11 cellular contexts compared by ENCODE assay signal in genomic region chr15:48647963-48648362, GRCh38. TPM values are rescaled to one million over a fixed set of nuclear protein-coding genes. Genes with fewer than 3 reads are reported as not detected.
DNase-seq lines count a peak whose midpoint lies in the region; ATAC-seq, FAIRE-seq and TF ChIP-seq lines count a peak whose summit lies in the region.
"Had no signal": no experiment of that assay in that cellular context is flagged by ENCODE, and none has a peak within 500 bp of the region (broad histone marks: within the 10 kb centered on the region; RNA-seq: fewer than 3 reads in every experiment).

No MANE protein-coding gene starts in this region.

- H3K4me2 ChIP-seq in HepG2 (ENCODE audit: low read depth, low read length) (no peak overlapping the region), hepatocyte (no peak overlapping the region)

- ATAC-seq in HepG2: peak; percentile 38
- ATAC-seq in right lobe of liver: no peak
- ATAC-seq in GM21529 (IDR thresholded peaks at IDR 0.05; ENCODE audit: unreplicated experiment): no peak
- no peak for ATAC-seq in stimulated activated naive CD8-positive, alpha-beta T cell treated with anti-CD3 and anti-CD28 coated beads, Interleukin-15, amount 100 ng/mL, for 72 hours

- POLR2A ChIA-PET in HepG2 (lab: Yijun Ruan, JAX): no interaction called here

- intact Hi-C loops in HepG2 (cut with micrococcal nuclease; ENCODE audit: unreplicated experiment) (loop anchor here (10.0 kb wide), 1 partner anchor 157 kb away; no protein-coding TSS in a partner anchor), right lobe of liver (cut with DNase I) (no loop called here), vagina (cut with DNase I) (loop anchor here (10.0 kb wide), 1 partner anchor 103 kb away; no protein-coding TSS in a partner anchor)

- BruUV-seq in HepG2 (replicated peaks; lab: Mats Ljungman, UMichigan): no TSS peak

- H3K27ac Mint-ChIP-seq in stimulated activated naive CD8-positive, alpha-beta T cell treated with anti-CD3 and anti-CD28 coated beads, Interleukin-15, amount 100 ng/mL, for 72 hours: no peak overlapping the region
- H3K27ac Mint-ChIP-seq: activated T-helper 1 cell treated with anti-CD3 and anti-CD28 coated beads, Interleukin-12 subunit alpha, Interleukin-12 subunit beta, Interleukin-2, Interleukin-4 antibody, amounts not matched to agents 30 ng/mL and 10 ng/mL and 1 ng/mL, durations not matched to agents 14 hours and 24 hours and 36 hours; CD4-positive, alpha-beta T cell had no signal

- H3K27me3 Mint-ChIP-seq in stimulated activated naive CD8-positive, alpha-beta T cell treated with anti-CD3 and anti-CD28 coated beads, Interleukin-15, amount 100 ng/mL, for 72 hours: peaks cover 50% of the 10 kb centered on the region

- no peaks in the 10 kb centered on the region for H3K4me1 ChIP-seq in HepG2 (ENCODE audit: insufficient read depth, low read length)
- peaks cover 0 to 7% (median 0%) of the 10 kb centered on the region in 4 donors for H3K4me1 ChIP-seq in right lobe of liver
- H3K4me1 ChIP-seq in hepatocyte (ENCODE audit: insufficient read depth): no peaks in the 10 kb centered on the region
- no peaks in the 10 kb centered on the region for H3K4me1 ChIP-seq in vagina

- no peaks in the 10 kb centered on the region for H3K9me2 ChIP-seq in hepatocyte (replicated peaks; ENCODE audit: insufficient read depth)

- DNase-seq in HepG2 (ENCODE audit: low spot score) (no peak), right lobe of liver (no peak), astrocyte of the cerebellum (ENCODE audit: low read depth) (no peak), hepatocyte (ENCODE audit: low spot score) (no peak), vagina (ENCODE audit: extremely low spot score in 2 of 2) (no peak), T-helper 9 cell (no peak)
- no peak for DNase-seq in stimulated activated naive CD8-positive, alpha-beta T cell treated with anti-CD3 and anti-CD28 coated beads, Interleukin-15, amount 100 ng/mL, for 72 hours
- DNase-seq: CD4-positive, alpha-beta T cell; NCI-H526 treated with DMSO at 0.1 percent for 48 hours had no signal

- H3K4me3 ChIP-seq in HepG2 (replicated peaks in 1 of 3; ENCODE audit: insufficient read depth in 1 of 3, low read depth in 2 of 3, low read length in 3 of 3): no peak overlapping the region
- H3K4me3 ChIP-seq in right lobe of liver: no peak overlapping the region
- H3K4me3 ChIP-seq in astrocyte of the cerebellum (ENCODE audit: low read depth, low read length): no peak overlapping the region
- no peak overlapping the region for H3K4me3 ChIP-seq in hepatocyte
- H3K4me3 ChIP-seq in vagina: no peak overlapping the region

- H3K9me3 Mint-ChIP-seq in stimulated activated naive CD8-positive, alpha-beta T cell treated with anti-CD3 and anti-CD28 coated beads, Interleukin-15, amount 100 ng/mL, for 72 hours: no peaks in the 10 kb centered on the region
- H3K9me3 Mint-ChIP-seq: activated T-helper 1 cell treated with anti-CD3 and anti-CD28 coated beads, Interleukin-12 subunit alpha, Interleukin-12 subunit beta, Interleukin-2, Interleukin-4 antibody, amounts not matched to agents 30 ng/mL and 10 ng/mL and 1 ng/mL, durations not matched to agents 14 hours and 24 hours and 36 hours; CD4-positive, alpha-beta T cell had no signal

- in situ Hi-C loops in HepG2 (cut with HindIII; ENCODE audit: extremely low pct_ligation_motif_present, low pct_unique_long_range_greater_than_20kb): no loop called here
- in situ Hi-C loops in astrocyte of the cerebellum (cut with HindIII; ENCODE audit: low sequenced_read_pairs): no loop called here

- H3K79me2 ChIP-seq in HepG2 (ENCODE audit: insufficient read depth, low read length) (no peaks in the 10 kb centered on the region), hepatocyte (peaks cover 14% of the 10 kb centered on the region)

- H3K27me3 ChIP-seq in HepG2 (ENCODE audit: control insufficient read depth in 1 of 2, insufficient read depth in 2 of 2, low read length in 2 of 2) (peaks cover 2 to 29% of the 10 kb centered on the region in 2 experiments), right lobe of liver (peaks cover 0 to 3% of the 10 kb centered on the region in 2 donors), hepatocyte (peaks cover 25% of the 10 kb centered on the region), vagina (no peaks in the 10 kb centered on the region)

- no peak for TF ChIP-seq POLR2A in HepG2 (IDR thresholded peaks at IDR 0.05; ENCODE audit: insufficient read depth in 1 of 2, low read depth in 2 of 2, low read length in 2 of 2)
- no peak for TF ChIP-seq POLR2A in right lobe of liver (IDR thresholded peaks at IDR 0.05)
- TF ChIP-seq POLR2A in vagina (IDR thresholded peaks at IDR 0.05): no peak

- H3K4me1 Mint-ChIP-seq in stimulated activated naive CD8-positive, alpha-beta T cell treated with anti-CD3 and anti-CD28 coated beads, Interleukin-15, amount 100 ng/mL, for 72 hours: peaks cover 10% of the 10 kb centered on the region

- FAIRE-seq in HepG2 (lab: Jason Lieb, UNC): no peak

- H2AFZ ChIP-seq in HepG2 (ENCODE audit: low read length) (no peak overlapping the region), hepatocyte (no peak overlapping the region)

- no peaks in the 10 kb centered on the region for H4K20me1 ChIP-seq in HepG2 (ENCODE audit: insufficient read depth, low read length)
- no peaks in the 10 kb centered on the region for H4K20me1 ChIP-seq in hepatocyte (ENCODE audit: insufficient read depth, poor library complexity, severe bottlenecking)

- TF ChIP-seq RAD21 in HepG2 (CRISPR knock-in tag; IDR thresholded peaks at IDR 0.05): no peak

- CTCF ChIA-PET in HepG2 (lab: Yijun Ruan, JAX; ENCODE audit: low intra/inter-chr PET ratio, low total read pairs): no interaction called here

- no peak overlapping the region for H3K4me3 Mint-ChIP-seq in stimulated activated naive CD8-positive, alpha-beta T cell treated with anti-CD3 and anti-CD28 coated beads, Interleukin-15, amount 100 ng/mL, for 72 hours
- H3K4me3 Mint-ChIP-seq: activated T-helper 1 cell treated with anti-CD3 and anti-CD28 coated beads, Interleukin-12 subunit alpha, Interleukin-12 subunit beta, Interleukin-2, Interleukin-4 antibody, amounts not matched to agents 30 ng/mL and 10 ng/mL and 1 ng/mL, durations not matched to agents 14 hours and 24 hours and 36 hours; CD4-positive, alpha-beta T cell had no signal

- TF ChIP-seq EP300 in HepG2 (IDR thresholded peaks at IDR 0.05; ENCODE audit: low read depth in 2 of 2, low read length in 2 of 2): no peak
- no peak for TF ChIP-seq EP300 in HepG2 (CRISPR knock-in tag; IDR thresholded peaks at IDR 0.05; ENCODE audit: borderline replicate concordance)

- H3K9me3 ChIP-seq in HepG2 (ENCODE audit: low read length) (no peaks in the 10 kb centered on the region), right lobe of liver (no peaks in the 10 kb centered on the region), hepatocyte (ENCODE audit: low read depth) (no peaks in the 10 kb centered on the region), vagina (no peaks in the 10 kb centered on the region)

- H3K36me3 ChIP-seq in HepG2 (replicated peaks in 1 of 2; ENCODE audit: control insufficient read depth in 1 of 2, insufficient read depth in 2 of 2, low read length in 2 of 2) (no peaks in the 10 kb centered on the region), right lobe of liver (no peaks in the 10 kb centered on the region), hepatocyte (replicated peaks; ENCODE audit: insufficient read depth, low read depth) (no peaks in the 10 kb centered on the region), vagina (no peaks in the 10 kb centered on the region)

- H3K27ac ChIP-seq in HepG2 (ENCODE audit: extremely low read length, insufficient read depth, low read length) (no peak overlapping the region), right lobe of liver (no peak overlapping the region), hepatocyte (no peak overlapping the region), vagina (peak overlapping the region; percentile 13)

- H3K9ac ChIP-seq in HepG2 (ENCODE audit: insufficient read depth, low read depth, low read length): no peak overlapping the region

- TF ChIP-seq CTCF in HepG2 (CRISPR knock-in tag; IDR thresholded peaks at IDR 0.05): no peak
- no peak for TF ChIP-seq CTCF in right lobe of liver (IDR thresholded peaks at IDR 0.05)
- peak; percentile 67 for TF ChIP-seq CTCF in astrocyte of the cerebellum (IDR thresholded peaks at IDR 0.05; ENCODE audit: low read depth, low read length, missing control alignments)
- TF ChIP-seq CTCF in hepatocyte (IDR thresholded peaks at IDR 0.05; ENCODE audit: poor library complexity): peak; percentile 5
- peak in 1 of 3 experiments; percentile 11 for TF ChIP-seq CTCF in vagina (IDR thresholded peaks at IDR 0.05)

TF ChIP-seq in HepG2, 621 proteins besides CTCF, POLR2A, EP300 and RAD21 (continues in another document):
- TF ChIP-seq NRL (CRISPR knock-in tag; IDR thresholded peaks at IDR 0.05; ENCODE audit: borderline replicate concordance): no peak

RNA-seq across cellular contexts. Expression of gene FBN1, which starts 2.5 kb away (rescaled TPM):
- total RNA-seq in HepG2 (2016; rRNA removed; fragmentation: Illumina TruSeq; extraction: Trizol): 1.7 and 3.0 TPM in 2 replicates
- total RNA-seq in HepG2 (2016; cell fraction: cytosol; rRNA removed; fragmentation: Illumina TruSeq; extraction: Trizol; ENCODE audit: low read depth): 0.26 and 0.71 TPM in 2 replicates
- 2.3 and 2.8 TPM in 2 replicates for total RNA-seq in HepG2 (2016; cell fraction: insoluble cytoplasmic fraction; rRNA removed; fragmentation: Illumina TruSeq; extraction: Trizol)
- total RNA-seq in HepG2 (2016; cell fraction: membrane; rRNA removed; fragmentation: Illumina TruSeq; extraction: Trizol): 0.83 and 1.2 TPM in 2 replicates
- 5.1 and 6.3 TPM in 2 replicates for total RNA-seq in HepG2 (2016; cell fraction: nucleus; rRNA removed; fragmentation: Illumina TruSeq; extraction: Trizol)
- polyA plus RNA-seq in HepG2 (2011; rRNA removed): 0.81 and 1.5 TPM in 2 replicates
- polyA plus RNA-seq in HepG2 (2011; cell fraction: cytosol; rRNA removed): 0.67 and 0.86 TPM in 2 replicates
- 1.1 and 1.4 TPM in 2 replicates for polyA plus RNA-seq in HepG2 (2011; cell fraction: nucleus; rRNA removed)
- 0.33 and 0.64 TPM in 2 replicates for polyA plus RNA-seq in HepG2 (2012)
- polyA plus RNA-seq in HepG2 (2016; cell fraction: cytosol; fragmentation: Illumina TruSeq; extraction: Trizol; ENCODE audit: low read depth): 0.17 and 0.28 TPM in 2 replicates
- 1.3 and 1.5 TPM in 2 replicates for polyA plus RNA-seq in HepG2 (2016; cell fraction: insoluble cytoplasmic fraction; fragmentation: Illumina TruSeq; extraction: Trizol; ENCODE audit: low read depth)
- polyA plus RNA-seq in HepG2 (2016; cell fraction: membrane; fragmentation: Illumina TruSeq; extraction: Trizol; ENCODE audit: low read depth): 0.23 and 0.33 TPM in 2 replicates
- polyA plus RNA-seq in HepG2 (2016; cell fraction: nucleus; fragmentation: Illumina TruSeq; extraction: Trizol; ENCODE audit: insufficient read depth, low read depth): 3.5 and 5.2 TPM in 2 replicates
- polyA minus RNA-seq in HepG2 (2011; rRNA and poly(A)+ RNA removed; ENCODE audit: low replicate concordance): 3.2 and 11.1 TPM in 2 replicates
- 1.7 and 2.0 TPM in 2 replicates for polyA minus RNA-seq in HepG2 (2011; cell fraction: cytosol; rRNA and poly(A)+ RNA removed)
- polyA minus RNA-seq in HepG2 (2011; cell fraction: nucleus; rRNA and poly(A)+ RNA removed): 3.5 and 4.2 TPM in 2 replicates
- total RNA-seq in right lobe of liver: 10 to 100 TPM in 2 of 6 experiments, 1 to 10 TPM in 4; 1.7 to 12.0 (median 8.7) TPM
- total RNA-seq in hepatocyte: 172 and 199 TPM in 2 replicates
- polyA plus RNA-seq in hepatocyte: 69.4 and 76.6 TPM in 2 replicates
- total RNA-seq in vagina: 102 TPM

Comparison
In these comparisons a context has a peak if more than half of its experiments do, and no peak if none do; other contexts are left out.
1. intact Hi-C loops: an anchor here in HepG2 (10.0 kb wide) and vagina (10.0 kb wide); none called in right lobe of liver.
2. CTCF ChIP-seq: peak in astrocyte of the cerebellum (single experiment) and hepatocyte (single experiment); none in HepG2 (single experiment) and right lobe of liver (0 of 4).